In genomic region chr13:52868190-52868589, GRCh38 we compare ENCODE assay signal across 30 cellular contexts. TPM values are rescaled to one million over a fixed set of nuclear protein-coding genes. Genes with fewer than 3 reads are reported as not detected.
A peak's percentile ranks its signal among the peaks of the same experiment; 100 is the strongest.
DNase-seq lines count a peak whose midpoint lies in the region; ATAC-seq, FAIRE-seq and TF ChIP-seq lines count a peak whose summit lies in the region.
"Had no signal": no experiment of that assay in that cellular context is flagged by ENCODE, and none has a peak within 500 bp of the region (broad histone marks: within the 10 kb centered on the region; RNA-seq: fewer than 3 reads in every experiment).

No MANE protein-coding gene starts in this region.

- H3K36me3 ChIP-seq in endothelial cell of umbilical vein (ENCODE audit: control insufficient read depth in 2 of 2, extremely low read depth in 1 of 2, insufficient read depth in 2 of 2, low read length in 2 of 2) (no peaks in the 10 kb centered on the region), H7 (replicated peaks; ENCODE audit: control insufficient read depth, insufficient read depth, low read length) (no peaks in the 10 kb centered on the region)
- H3K36me3 ChIP-seq: brain microvascular endothelial cell, colonic mucosa, HAP-1, heart left ventricle, left lung, neural progenitor cell had no signal

- POLR2A ChIA-PET in endothelial cell of umbilical vein (lab: Charles Lee) (no interaction called here), RWPE1 (lab: Yijun Ruan, JAX; ENCODE audit: low non-redundant PET) (no interaction called here)

- TF ChIP-seq CTCF in endothelial cell of umbilical vein (IDR thresholded peaks at IDR 0.05; ENCODE audit: extremely low read depth in 1 of 2, insufficient read depth in 1 of 2, low read depth in 1 of 2, low read length in 2 of 2) (no peak), RWPE1 (conservative IDR thresholded peaks at IDR 0.05; ENCODE audit: low read depth) (no peak)

- DNase-seq in endothelial cell of umbilical vein (ENCODE audit: low read depth, low spot score) (no peak), H7 (no peak), cerebellar cortex (ENCODE audit: low spot score) (no peak), RWPE1 (ENCODE audit: low spot score) (no peak)
- DNase-seq in stimulated activated CD4-positive, alpha-beta T cell treated with anti-CD3 and anti-CD28 coated beads, Interleukin-2, amount 100 ng/mL, for 24 hours: no peak
- DNase-seq: activated CD4-positive, alpha-beta T cell treated with anti-CD3 and anti-CD28 coated beads, Interleukin-2, amount 50 U/mL, for 4 hours; activated effector memory CD4-positive, alpha-beta T cell treated with anti-CD3 and anti-CD28 coated beads, Interleukin-2, amount 50 U/mL, for 16 hours; brain microvascular endothelial cell; colonic mucosa; GF-D8; heart left ventricle; left lung; midbrain; MV-4-11; NCI-H187; NCI-H345; stimulated activated CD4-positive, alpha-beta T cell treated with anti-CD3 and anti-CD28 coated beads, Interleukin-1b, Interleukin-23, amount 100 ng/mL, for 48 hours; stimulated activated naive CD8-positive, alpha-beta T cell treated with anti-CD3 and anti-CD28 coated beads, Interleukin-15, Interleukin-2, amounts not matched to agents 100 U/mL and 50 U/mL, for 24 hours; trophoblast cell had no signal

- FAIRE-seq in endothelial cell of umbilical vein (lab: Jason Lieb, UNC): peak; percentile 21
- FAIRE-seq: endometrium, GM12892 had no signal

- no peaks in the 10 kb centered on the region for H3K9me1 ChIP-seq in endothelial cell of umbilical vein (replicated peaks; ENCODE audit: control insufficient read depth, extremely low read depth, insufficient read depth, low read length)

- CTCF ChIA-PET in endothelial cell of umbilical vein (lab: Charles Lee): interaction anchor here (1.5 kb wide), 1 partner anchor 100 kb away, joined by 3 read pairs; no protein-coding TSS in a partner anchor
- CTCF ChIA-PET in RWPE1 (lab: Yijun Ruan, JAX): no interaction called here

- no peaks in the 10 kb centered on the region for H3K79me2 ChIP-seq in endothelial cell of umbilical vein (ENCODE audit: control insufficient read depth, insufficient read depth, low read length)

- H3K4me3 ChIP-seq in endothelial cell of umbilical vein (replicated peaks in 1 of 3; ENCODE audit: insufficient read depth in 1 of 3, low read depth in 1 of 3, low read length in 3 of 3): no peak overlapping the region
- H3K4me3 ChIP-seq in H7 (ENCODE audit: insufficient read depth, low read depth, low read length): no peak overlapping the region
- H3K4me3 ChIP-seq: colonic mucosa, HAP-1, heart left ventricle, left lung, neural progenitor cell, SK-N-MC had no signal

- no peaks in the 10 kb centered on the region for H3K9me3 ChIP-seq in endothelial cell of umbilical vein (replicated peaks; ENCODE audit: control insufficient read depth, insufficient read depth, low read length)
- H3K9me3 ChIP-seq: colonic mucosa, HAP-1, left lung had no signal

- intact Hi-C loops in endothelial cell of umbilical vein (cut with micrococcal nuclease): no loop called here

- H4K20me1 ChIP-seq in endothelial cell of umbilical vein (replicated peaks; ENCODE audit: control insufficient read depth, extremely low read depth, insufficient read depth, low read length): no peaks in the 10 kb centered on the region

- TF ChIP-seq POLR2A in endothelial cell of umbilical vein (IDR thresholded peaks at IDR 0.05; ENCODE audit: low read depth, low read length): no peak

- no peak overlapping the region for H3K4me2 ChIP-seq in endothelial cell of umbilical vein (ENCODE audit: insufficient read depth, low read length)

- no TSS peak for BruUV-seq in endothelial cell of umbilical vein (replicated peaks; lab: Mats Ljungman, UMichigan)

- H3K27me3 ChIP-seq in endothelial cell of umbilical vein (ENCODE audit: control insufficient read depth in 2 of 2, insufficient read depth in 2 of 2, low read length in 2 of 2) (no peaks in the 10 kb centered on the region), H7 (ENCODE audit: control insufficient read depth, insufficient read depth, low read length) (peaks cover 2% of the 10 kb centered on the region; the same call in 1 of the 2 replicates)
- H3K27me3 ChIP-seq: brain microvascular endothelial cell, colonic mucosa had no signal

- H2AFZ ChIP-seq in endothelial cell of umbilical vein (ENCODE audit: low read depth, low read length): no peak overlapping the region
- H2AFZ ChIP-seq: neural progenitor cell had no signal

- H3K4me1 ChIP-seq in endothelial cell of umbilical vein (ENCODE audit: control insufficient read depth, extremely low read depth, insufficient read depth, low read length): no peaks in the 10 kb centered on the region
- H3K4me1 ChIP-seq: colonic mucosa, HAP-1, heart left ventricle, left lung had no signal

- H3K9ac ChIP-seq in endothelial cell of umbilical vein (replicated peaks; ENCODE audit: extremely low read depth, insufficient read depth, low read length): no peak overlapping the region
- H3K9ac ChIP-seq: neural progenitor cell had no signal

- ATAC-seq in GM18520 (IDR thresholded peaks at IDR 0.05; ENCODE audit: unreplicated experiment) (peak; percentile 88), GM21390 (IDR thresholded peaks at IDR 0.05; ENCODE audit: unreplicated experiment) (peak; percentile 75), HG03280 (IDR thresholded peaks at IDR 0.05; ENCODE audit: unreplicated experiment) (peak; percentile 53)
- ATAC-seq: heart left ventricle; left lung; stimulated activated naive CD8-positive, alpha-beta T cell treated with anti-CD3 and anti-CD28 coated beads, Interleukin-15, Interleukin-2, amounts not matched to agents 100 U/mL and 50 U/mL, for 24 hours had no signal

- H3K27ac ChIP-seq in endothelial cell of umbilical vein (ENCODE audit: insufficient read depth, low read depth, low read length): no peak overlapping the region
- no peak overlapping the region for H3K27ac ChIP-seq in RWPE1
- H3K27ac ChIP-seq: brain microvascular endothelial cell, colonic mucosa, heart left ventricle, left lung, neural progenitor cell, SK-N-MC had no signal

- dilution Hi-C loops in endothelial cell of umbilical vein (cut with MboI; ENCODE audit: extremely low pct_ligation_motif_present, low sequenced_read_pairs): no loop called here

TF ChIP-seq in endothelial cell of umbilical vein, 7 proteins besides CTCF, POLR2A, EP300 and RAD21:
- TF ChIP-seq MAX (IDR thresholded peaks at IDR 0.05; ENCODE audit: insufficient read depth, insufficient read length) (no peak), POLR2AphosphoS5 (IDR thresholded peaks at IDR 0.05; ENCODE audit: insufficient read depth, low read depth, low read length) (no peak), JUN (IDR thresholded peaks at IDR 0.05; ENCODE audit: borderline replicate concordance, insufficient read depth, insufficient read length, low read depth) (no peak), GATA2 (IDR thresholded peaks at IDR 0.05; ENCODE audit: insufficient read depth, insufficient read length, low read depth, low read length) (no peak), FOS (IDR thresholded peaks at IDR 0.05; ENCODE audit: borderline replicate concordance, insufficient read depth, low read length) (no peak), EZH2 (IDR thresholded peaks at IDR 0.05; ENCODE audit: borderline replicate concordance, low read depth, low read length, severe bottlenecking) (no peak), MYC (IDR thresholded peaks at IDR 0.05; ENCODE audit: low read depth, low read length) (no peak)
TF ChIP-seq in endothelial cell of umbilical vein: peak in this region for 0.

RNA-seq across cellular contexts. Expression of gene PCDH8, which starts 19.8 kb away (rescaled TPM):
- not detected in 2 replicates for total RNA-seq in endothelial cell of umbilical vein
- polyA plus RNA-seq in endothelial cell of umbilical vein: not detected in 2 replicates
- polyA plus RNA-seq in endothelial cell of umbilical vein (2011; cell fraction: cytosol; rRNA removed): not detected in 2 replicates
- polyA plus RNA-seq in endothelial cell of umbilical vein (2011; cell fraction: nucleus; rRNA removed): not detected in 2 replicates
- not detected in 2 replicates for polyA plus RNA-seq in endothelial cell of umbilical vein (2012)
- not detected in 2 replicates for polyA minus RNA-seq in endothelial cell of umbilical vein
- not detected for polyA minus RNA-seq in endothelial cell of umbilical vein (2011; cell fraction: cytosol; rRNA and poly(A)+ RNA removed)
- polyA minus RNA-seq in endothelial cell of umbilical vein (2011; cell fraction: nucleus; rRNA and poly(A)+ RNA removed): not detected in 2 replicates
- total RNA-seq in H7 (2014; rRNA removed; shearing (Covaris generic)): 0.83 and 1.6 TPM in 2 replicates
- total RNA-seq: CD4-positive, CD25-positive, alpha-beta regulatory T cell; heart left ventricle; left lung; pulmonary artery endothelial cell had no signal
- polyA plus RNA-seq: CD4-positive, CD25-positive, alpha-beta regulatory T cell; heart left ventricle; IgD-negative memory B cell had no signal
